14 cellular contexts compared by ENCODE assay signal in genomic region chr19:29809795-29810503, GRCh38. TPM values are rescaled to one million over a fixed set of nuclear protein-coding genes. Genes with fewer than 3 reads are reported as not detected.
DNase-seq lines count a peak whose midpoint lies in the region; ATAC-seq and TF ChIP-seq lines count a peak whose summit lies in the region.
"Had no signal": no experiment of that assay in that cellular context is flagged by ENCODE, and none has a peak within 500 bp of the region (broad histone marks: within the 10 kb centered on the region; RNA-seq: fewer than 3 reads in every experiment).

No MANE protein-coding gene starts in this region.

- H3K4me3 Mint-ChIP-seq in CD8-positive, alpha-beta T cell: peak overlapping the region; percentile 76
- H3K4me3 Mint-ChIP-seq in GM23338: peak overlapping the region; percentile 81; the same call in 2 of the 3 replicates
- H3K4me3 Mint-ChIP-seq in activated CD8-positive, alpha-beta T cell treated with anti-CD3 and anti-CD28 coated beads, Interleukin-2, amount 10 ng/mL, durations not matched to agents 7 days and 5 days: peak overlapping the region; percentile 76
- peak overlapping the region in 9 of 10 donors; percentile 12 to 89 (median 73) for H3K4me3 Mint-ChIP-seq in naive thymus-derived CD8-positive, alpha-beta T cell

- H3K9me3 Mint-ChIP-seq in CD8-positive, alpha-beta T cell: no peaks in the 10 kb centered on the region
- no peaks in the 10 kb centered on the region; the same call in 2 of the 3 replicates for H3K9me3 Mint-ChIP-seq in GM23338
- H3K9me3 Mint-ChIP-seq in activated CD8-positive, alpha-beta T cell treated with anti-CD3 and anti-CD28 coated beads, Interleukin-2, amount 10 ng/mL, durations not matched to agents 7 days and 5 days (ENCODE audit: insufficient read depth): no peaks in the 10 kb centered on the region
- no peaks in the 10 kb centered on the region for H3K9me3 Mint-ChIP-seq in naive thymus-derived CD8-positive, alpha-beta T cell

- H3K27ac Mint-ChIP-seq in CD8-positive, alpha-beta T cell: peak overlapping the region; percentile 3
- H3K27ac Mint-ChIP-seq in GM23338: no peak overlapping the region
- peak overlapping the region; percentile 86 for H3K27ac Mint-ChIP-seq in activated CD8-positive, alpha-beta T cell treated with anti-CD3 and anti-CD28 coated beads, Interleukin-2, amount 10 ng/mL, durations not matched to agents 7 days and 5 days
- H3K27ac Mint-ChIP-seq in naive thymus-derived CD8-positive, alpha-beta T cell: peak overlapping the region; percentile 46 to 93 (median 90)

- intact Hi-C loops in CD8-positive, alpha-beta T cell (cut with DNase I, micrococcal nuclease): loop anchor here in 1 of 2 experiments (2.0 to 5.0 kb wide), 4 partner anchors 133 to 598 kb away; partner anchors contain the start of genes POP4, UQCRFS1 and URI1

- H3K27me3 ChIP-seq in CD8-positive, alpha-beta T cell (ENCODE audit: insufficient read depth, low read length): no peaks in the 10 kb centered on the region
- no peaks in the 10 kb centered on the region for H3K27me3 ChIP-seq in GM23338 (ENCODE audit: insufficient read depth)
- H3K27me3 ChIP-seq: SJCRH30 had no signal

- H3K4me1 ChIP-seq in CD8-positive, alpha-beta T cell (ENCODE audit: insufficient read depth, low read length): peaks cover 5% of the 10 kb centered on the region
- no peaks in the 10 kb centered on the region for H3K4me1 ChIP-seq in GM23338 (ENCODE audit: insufficient read depth)

- H3K79me2 ChIP-seq in GM23338 (replicated peaks; ENCODE audit: insufficient read depth): no peaks in the 10 kb centered on the region

- H3K36me3 Mint-ChIP-seq in CD8-positive, alpha-beta T cell: peaks cover 2% of the 10 kb centered on the region
- H3K36me3 Mint-ChIP-seq in GM23338 (ENCODE audit: low read depth): peaks cover 12% of the 10 kb centered on the region
- peaks cover 28% of the 10 kb centered on the region for H3K36me3 Mint-ChIP-seq in activated CD8-positive, alpha-beta T cell treated with anti-CD3 and anti-CD28 coated beads, Interleukin-2, amount 10 ng/mL, durations not matched to agents 7 days and 5 days (ENCODE audit: low read depth)
- no peaks in the 10 kb centered on the region for H3K36me3 Mint-ChIP-seq in naive thymus-derived CD8-positive, alpha-beta T cell

- ATAC-seq in CD8-positive, alpha-beta T cell: no peak
- no peak for ATAC-seq in GM23338
- ATAC-seq in activated CD8-positive, alpha-beta T cell treated with anti-CD3 and anti-CD28 coated beads, Interleukin-2, amount 10 ng/mL, durations not matched to agents 7 days and 5 days: no peak
- ATAC-seq in naive thymus-derived CD8-positive, alpha-beta T cell: no peak
- ATAC-seq in HG02852 (IDR thresholded peaks at IDR 0.05; ENCODE audit: unreplicated experiment): no peak
- ATAC-seq: activated CD4-positive, CD25-positive, alpha-beta regulatory T cell treated with anti-CD3 and anti-CD28 coated beads, Interleukin-2, amount 50 U/mL, for 24 hours; mucosa of descending colon had no signal

- no peak for TF ChIP-seq CTCF in CD8-positive, alpha-beta T cell (IDR thresholded peaks at IDR 0.05)
- TF ChIP-seq CTCF in GM23338 (conservative IDR thresholded peaks at IDR 0.05; ENCODE audit: low read depth in 2 of 2): no peak

- H2AFZ ChIP-seq in GM23338: no peak overlapping the region

- H3K4me3 ChIP-seq in CD8-positive, alpha-beta T cell (ENCODE audit: low read depth, low read length): no peak overlapping the region
- H3K4me3 ChIP-seq in GM23338: no peak overlapping the region
- H3K4me3 ChIP-seq: mucosa of descending colon had no signal

- H3K27me3 Mint-ChIP-seq in CD8-positive, alpha-beta T cell (ENCODE audit: low read depth): no peaks in the 10 kb centered on the region
- H3K27me3 Mint-ChIP-seq in GM23338 (ENCODE audit: insufficient read depth, low read depth, poor library complexity): peaks cover 6% of the 10 kb centered on the region
- no peaks in the 10 kb centered on the region for H3K27me3 Mint-ChIP-seq in activated CD8-positive, alpha-beta T cell treated with anti-CD3 and anti-CD28 coated beads, Interleukin-2, amount 10 ng/mL, durations not matched to agents 7 days and 5 days (ENCODE audit: low read depth)
- no peaks in the 10 kb centered on the region for H3K27me3 Mint-ChIP-seq in naive thymus-derived CD8-positive, alpha-beta T cell

- no peak overlapping the region for H3K4me2 ChIP-seq in GM23338

- no peak overlapping the region for H3K27ac ChIP-seq in CD8-positive, alpha-beta T cell (ENCODE audit: low read depth, low read length)
- no peak overlapping the region for H3K27ac ChIP-seq in GM23338 (ENCODE audit: low read depth)

- CTCF ChIA-PET in CD8-positive, alpha-beta T cell (lab: Charles Lee): interaction anchor here (1.0 to 2.3 kb wide), 3 partner anchors 46 to 94 kb away, joined by 3 to 7 read pairs (median 3); no protein-coding TSS in a partner anchor
- CTCF ChIA-PET in activated CD8-positive, alpha-beta T cell treated with anti-CD3 and anti-CD28 coated beads, Interleukin-2, amount 10 ng/mL, durations not matched to agents 7 days and 5 days (lab: Charles Lee): no interaction called here

- H4K20me1 ChIP-seq in GM23338 (replicated peaks; ENCODE audit: insufficient read depth): no peaks in the 10 kb centered on the region; the same call in 1 of the 2 replicates

- peaks cover 11% of the 10 kb centered on the region for H3K4me1 Mint-ChIP-seq in CD8-positive, alpha-beta T cell (ENCODE audit: low read depth)
- peaks cover 12% of the 10 kb centered on the region for H3K4me1 Mint-ChIP-seq in GM23338
- H3K4me1 Mint-ChIP-seq in activated CD8-positive, alpha-beta T cell treated with anti-CD3 and anti-CD28 coated beads, Interleukin-2, amount 10 ng/mL, durations not matched to agents 7 days and 5 days (ENCODE audit: low read depth): peaks cover 30% of the 10 kb centered on the region
- peaks cover 9 to 15% (median 13%) of the 10 kb centered on the region in 4 donors for H3K4me1 Mint-ChIP-seq in naive thymus-derived CD8-positive, alpha-beta T cell

- no peaks in the 10 kb centered on the region for H3K36me3 ChIP-seq in CD8-positive, alpha-beta T cell (ENCODE audit: insufficient read depth, low read length)
- H3K36me3 ChIP-seq in GM23338 (ENCODE audit: insufficient read depth): 0 out of 2 replicates have a peak, but pooled peaks cover 3% of the 10 kb centered on the region

- peaks cover 4% of the 10 kb centered on the region; the same call in 1 of the 2 replicates for H3K9me2 ChIP-seq in GM23338 (ENCODE audit: insufficient read depth)

- 0 out of 2 replicates have a peak, but pooled peaks cover 5% of the 10 kb centered on the region for H3F3A ChIP-seq in GM23338 (replicated peaks; ENCODE audit: low read depth)

- POLR2A ChIA-PET in CD8-positive, alpha-beta T cell (lab: Charles Lee): no interaction called here
- POLR2A ChIA-PET in activated CD8-positive, alpha-beta T cell treated with anti-CD3 and anti-CD28 coated beads, Interleukin-2, amount 10 ng/mL, durations not matched to agents 7 days and 5 days (lab: Charles Lee): interaction anchor here (1.5 kb wide), 1 partner anchor 36 kb away, joined by 6 read pairs; no protein-coding TSS in a partner anchor
- POLR2A ChIA-PET in naive thymus-derived CD8-positive, alpha-beta T cell (lab: Charles Lee): interaction anchor here (0.6 to 5.8 kb wide), 5 partner anchors 11 to 41 kb away, joined by 3 to 28 read pairs (median 3); no protein-coding TSS in a partner anchor

- no peaks in the 10 kb centered on the region for H3K9me3 ChIP-seq in CD8-positive, alpha-beta T cell (ENCODE audit: low read length)
- H3K9me3 ChIP-seq: mucosa of descending colon, SJCRH30 had no signal

- DNase-seq in CD8-positive, alpha-beta T cell: no peak
- no peak for DNase-seq in GM23338 (ENCODE audit: low spot score)
- DNase-seq in activated CD8-positive, alpha-beta T cell treated with anti-CD3 and anti-CD28 coated beads, Interleukin-2, amount 10 ng/mL, durations not matched to agents 7 days and 5 days: no peak
- no peak for DNase-seq in naive thymus-derived CD8-positive, alpha-beta T cell
- DNase-seq in SKM-1 (lab: John Stamatoyannopoulos, UW; ENCODE audit: unreplicated experiment): no peak
- DNase-seq in NOMO-1 treated with dmso at 0.1 percent for 144 hours (lab: John Stamatoyannopoulos, UW; ENCODE audit: unreplicated experiment): no peak
- DNase-seq: cortex of kidney; NCI-H1417 treated with DMSO at 0.1 percent for 48 hours; NCI-H524 treated with DMSO at 0.1 percent for 48 hours; SJCRH30; stimulated activated CD4-positive, alpha-beta T cell treated with anti-CD3 and anti-CD28 coated beads, Interleukin-4, amount 100 ng/mL, for 4 hours had no signal

TF ChIP-seq in GM23338, 12 proteins besides CTCF, POLR2A, EP300 and RAD21:
- no peak for TF ChIP-seq CREB1 (CRISPR knock-in tag; IDR thresholded peaks at IDR 0.05; ENCODE audit: low read depth)
- TF ChIP-seq POLR2AphosphoS5 (IDR thresholded peaks at IDR 0.05; ENCODE audit: low read depth): no peak
- no peak for TF ChIP-seq ETS1 (IDR thresholded peaks at IDR 0.05)
- no peak for TF ChIP-seq ZNF331 (CRISPR knock-in tag; IDR thresholded peaks at IDR 0.05; ENCODE audit: low read depth)
- TF ChIP-seq EZH2 (IDR thresholded peaks at IDR 0.05; ENCODE audit: low read depth, unreplicated experiment): no peak
- no peak for TF ChIP-seq STAT1 (IDR thresholded peaks at IDR 0.05; ENCODE audit: unreplicated experiment)

RNA-seq across cellular contexts. Expression of gene CCNE1, which starts 1.8 kb away (rescaled TPM):
- 1 to 10 TPM; 4.9 to 6.6 TPM for total RNA-seq in CD8-positive, alpha-beta T cell
- total RNA-seq in GM23338 (2014; rRNA removed; shearing (Covaris generic)): 38.3 and 52.8 TPM in 2 replicates
- polyA plus RNA-seq in GM23338 (2016; fragmentation: Nextera tagmentation; extraction: Ambion mirVana): 26.1 and 31.3 TPM in 2 replicates
- 10 to 100 TPM; 38.7 to 39.2 TPM for total RNA-seq in activated CD8-positive, alpha-beta T cell treated with anti-CD3 and anti-CD28 coated beads, Interleukin-2, amount 10 ng/mL, durations not matched to agents 7 days and 5 days
- 1 to 10 TPM; 6.4 to 8.8 TPM for total RNA-seq in naive thymus-derived CD8-positive, alpha-beta T cell
- polyA plus RNA-seq in naive thymus-derived CD8-positive, alpha-beta T cell: 1 to 10 TPM; 1.5 to 3.7 (median 2.6) TPM
